ENCODE assay signal across 13 cellular contexts in the genomic region with DNA sequence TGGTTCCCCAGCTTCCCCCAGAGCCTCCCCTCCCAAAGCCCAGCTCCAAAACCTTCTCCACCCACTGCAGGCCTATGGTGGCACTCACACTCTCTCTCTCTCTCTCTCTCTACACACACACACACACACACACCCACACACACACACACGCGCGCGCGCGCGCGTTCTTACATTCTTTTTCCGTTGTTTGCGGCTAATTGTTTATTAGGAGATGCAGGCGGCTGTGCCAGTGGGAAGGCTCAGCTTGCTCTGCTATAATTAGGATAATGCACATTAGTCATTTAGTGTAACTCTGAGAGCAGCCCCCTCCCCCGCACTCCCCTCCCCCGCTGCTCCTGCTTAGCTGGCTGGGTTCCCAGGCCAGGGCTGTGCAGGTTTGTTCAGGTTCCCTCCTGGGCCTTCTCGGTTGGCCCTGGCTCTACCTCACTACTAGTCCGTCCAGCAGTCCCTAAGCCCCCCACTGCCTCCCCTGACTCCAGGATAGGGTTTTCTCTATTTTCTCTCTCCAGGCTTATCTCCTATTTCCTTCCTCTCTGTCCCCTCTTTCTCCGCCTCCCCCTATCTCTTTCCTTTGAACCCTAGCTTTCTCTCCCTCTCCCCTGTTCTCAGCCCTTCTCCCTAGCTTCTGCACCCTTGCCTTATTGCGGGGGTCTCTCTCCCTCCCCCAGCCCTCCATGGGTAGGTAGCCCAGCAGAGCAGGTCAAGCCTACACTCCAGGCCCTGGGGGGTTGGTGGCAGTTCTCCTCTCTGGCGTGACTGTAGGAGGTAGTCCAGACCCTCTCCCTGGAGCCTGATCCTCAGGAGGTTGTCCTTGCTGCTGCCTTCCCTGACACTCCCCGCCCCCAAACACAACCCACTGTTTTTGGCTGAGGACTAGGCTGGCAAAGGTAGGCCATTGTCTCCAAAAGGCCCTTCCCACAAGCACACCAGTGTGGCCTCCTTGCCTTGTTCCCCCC. TPM values are rescaled to one million over a fixed set of nuclear protein-coding genes. Genes with fewer than 3 reads are reported as not detected.
A peak's percentile ranks its signal among the peaks of the same experiment; 100 is the strongest.
DNase-seq lines count a peak whose midpoint lies in the region; ATAC-seq and TF ChIP-seq lines count a peak whose summit lies in the region.
"Had no signal": no experiment of that assay in that cellular context is flagged by ENCODE, and none has a peak within 500 bp of the region (broad histone marks: within the 10 kb centered on the region; RNA-seq: fewer than 3 reads in every experiment).

No MANE protein-coding gene starts in this region.

- peaks cover 55% of the 10 kb centered on the region for H3K27me3 Mint-ChIP-seq in activated T-helper 17 cell treated with anti-CD3 and anti-CD28 coated beads, Interleukin-2, amount 50 U/mL, for 72 hours

- ATAC-seq in GM19463 (IDR thresholded peaks at IDR 0.05; ENCODE audit: unreplicated experiment) (no peak), gastrocnemius medialis (no peak)
- no peak for ATAC-seq in activated T-helper 17 cell treated with anti-CD3 and anti-CD28 coated beads, Interleukin-2, amount 50 U/mL, for 72 hours (replicated peaks)
- ATAC-seq: left lung, psoas muscle had no signal

- TF ChIP-seq CTCF in dorsolateral prefrontal cortex (IDR thresholded peaks at IDR 0.05 in 54 of 56, conservative IDR thresholded peaks at IDR 0.05 in 2 of 56; ENCODE audit: low read depth in 1 of 56, partially characterized antibody in 56 of 56) = no peak
- no peak for TF ChIP-seq CTCF in gastrocnemius medialis (IDR thresholded peaks at IDR 0.05 in 4 of 5, conservative IDR thresholded peaks at IDR 0.05 in 1 of 5)

- H3K9me3 ChIP-seq in HUES48 (ENCODE audit: control insufficient read depth, insufficient read depth, low read length) = no peaks in the 10 kb centered on the region
- H3K9me3 ChIP-seq in gastrocnemius medialis = no peaks in the 10 kb centered on the region
- H3K9me3 ChIP-seq: left lung, psoas muscle, tibial nerve had no signal

- no peak for TF ChIP-seq POLR2A in gastrocnemius medialis (IDR thresholded peaks at IDR 0.05)

- no peak overlapping the region for H3K27ac Mint-ChIP-seq in activated T-helper 17 cell treated with anti-CD3 and anti-CD28 coated beads, Interleukin-2, amount 50 U/mL, for 72 hours

- in situ Hi-C loops in gastrocnemius medialis (cut with MboI; ENCODE audit: low sequenced_read_pairs in 4 of 4) = loop anchor here in 1 of 4 donors (25.0 kb wide), 1 partner anchor 176 kb away; no protein-coding TSS in a partner anchor

- H3K36me3 ChIP-seq in HUES48 (ENCODE audit: control insufficient read depth, insufficient read depth, low read length) = no peaks in the 10 kb centered on the region
- no peaks in the 10 kb centered on the region for H3K36me3 ChIP-seq in gastrocnemius medialis
- H3K36me3 ChIP-seq: left lung, tibial nerve had no signal

- H3K4me1 ChIP-seq in HUES48 (ENCODE audit: control insufficient read depth, insufficient read depth, low read length) = peaks cover 53% of the 10 kb centered on the region
- no peaks in the 10 kb centered on the region for H3K4me1 ChIP-seq in gastrocnemius medialis
- H3K4me1 ChIP-seq: left lung, psoas muscle had no signal

- H3K4me3 ChIP-seq in HUES48 (ENCODE audit: low read depth, low read length) (no peak overlapping the region), dorsolateral prefrontal cortex (no peak overlapping the region), gastrocnemius medialis (no peak overlapping the region)
- H3K4me3 ChIP-seq: left lung, psoas muscle, tibial nerve had no signal

- no peaks in the 10 kb centered on the region for H3K9me3 Mint-ChIP-seq in activated T-helper 17 cell treated with anti-CD3 and anti-CD28 coated beads, Interleukin-2, amount 50 U/mL, for 72 hours

- H3K27me3 ChIP-seq in HUES48 (ENCODE audit: control insufficient read depth, insufficient read depth, low read length) (peaks cover 22% of the 10 kb centered on the region; the same call in 1 of the 2 replicates), dorsolateral prefrontal cortex (no peaks in the 10 kb centered on the region), gastrocnemius medialis (peaks cover 0 to 42% (median 9%) of the 10 kb centered on the region in 3 donors)

- H3K27ac ChIP-seq in HUES48 (ENCODE audit: low read depth, low read length) (peak overlapping the region; percentile 51), dorsolateral prefrontal cortex (peak overlapping the region in 10 of 59 donors; percentile 8 to 62 (median 40)), gastrocnemius medialis (no peak overlapping the region)
- H3K27ac ChIP-seq: left lung, psoas muscle, tibial nerve had no signal

- H3K36me3 Mint-ChIP-seq in activated T-helper 17 cell treated with anti-CD3 and anti-CD28 coated beads, Interleukin-2, amount 50 U/mL, for 72 hours (ENCODE audit: low read depth) = no peaks in the 10 kb centered on the region

- no peak overlapping the region for H3K9ac ChIP-seq in HUES48 (ENCODE audit: low read depth, low read length)

- H3K4me1 Mint-ChIP-seq in activated T-helper 17 cell treated with anti-CD3 and anti-CD28 coated beads, Interleukin-2, amount 50 U/mL, for 72 hours = no peaks in the 10 kb centered on the region

- H3K4me3 Mint-ChIP-seq in activated T-helper 17 cell treated with anti-CD3 and anti-CD28 coated beads, Interleukin-2, amount 50 U/mL, for 72 hours = no peak overlapping the region

- DNase-seq in NCI-H2196 treated with DMSO at 0.1 percent for 48 hours (lab: John Stamatoyannopoulos, UW; ENCODE audit: unreplicated experiment) = peak; percentile 15
- DNase-seq in dorsolateral prefrontal cortex = peak in 6 of 10 donors; percentile 42 to 63 (median 53)
- DNase-seq in putamen (ENCODE audit: low spot score) = peak; percentile 34
- no peak for DNase-seq in activated CD8-positive, alpha-beta memory T cell treated with anti-CD3 and anti-CD28 coated beads, Interleukin-2, amount 50 U/mL, for 4 hours
- DNase-seq in gastrocnemius medialis = no peak
- DNase-seq: KG1, left lung, psoas muscle had no signal

- intact Hi-C loops in dorsolateral prefrontal cortex (cut with DNase I) = no loop called here
- intact Hi-C loops in gastrocnemius medialis (cut with DNase I; ENCODE audit: low total_unique reads) = no loop called here

RNA-seq across cellular contexts. Expression of gene TMEM132E, which starts 34.0 kb away (rescaled TPM):
- total RNA-seq in dorsolateral prefrontal cortex = 10 to 100 TPM in 79 of 120 experiments, 1 to 10 TPM in 41; 4.4 to 21.1 (median 11.1) TPM
- not detected for total RNA-seq in activated T-helper 17 cell treated with anti-CD3 and anti-CD28 coated beads, Interleukin-2, amount 50 U/mL, for 72 hours
- total RNA-seq in gastrocnemius medialis = not detected
- total RNA-seq: T-helper 2 cell treated with Interferon-gamma antibody and Interleukin-4, amounts not matched to agents 100 ng/mL and 5 ng/mL, for 36 hours had no signal

Comparison
In these comparisons a context has a peak if more than half of its experiments do, and no peak if none do; other contexts are left out.
1. DNase-seq: peak in NCI-H2196 treated with DMSO at 0.1 percent for 48 hours (single experiment), dorsolateral prefrontal cortex (6 of 10) and putamen (single experiment); none in activated CD8-positive, alpha-beta memory T cell treated with anti-CD3 and anti-CD28 coated beads, Interleukin-2, amount 50 U/mL, for 4 hours (single experiment) and gastrocnemius medialis (0 of 2).
2. RNA of gene TMEM132E, which starts 34.0 kb away (total RNA-seq): 4.4 to 21.1 TPM in dorsolateral prefrontal cortex; not detected in activated T-helper 17 cell treated with anti-CD3 and anti-CD28 coated beads, Interleukin-2, amount 50 U/mL, for 72 hours and not detected in gastrocnemius medialis; every median in the first group is over 4 times any median in the second.